ENCODE assay signal across 25 cellular contexts in genomic region chr12:29510591-29511174, GRCh38. TPM values are rescaled to one million over a fixed set of nuclear protein-coding genes. Genes with fewer than 3 reads are reported as not detected.
"Had no signal": no experiment of that assay in that cellular context is flagged by ENCODE, and none has a peak within 500 bp of the region (broad histone marks: within the 10 kb centered on the region; RNA-seq: fewer than 3 reads in every experiment).

No MANE protein-coding gene starts in this region.

- H3K27ac Mint-ChIP-seq: activated B cell treated with CpG ODN at 0.5 μM for 24 hours; activated CD4-positive, alpha-beta T cell treated with anti-CD3 and anti-CD28 coated beads for 36 hours; activated naive CD4-positive, alpha-beta T cell treated with anti-CD3 and anti-CD28 coated beads for 36 hours; activated naive CD8-positive, alpha-beta T cell treated with anti-CD3 and anti-CD28 coated beads, Interleukin-2, amount 10 ng/mL, durations not matched to agents 7 days and 5 days; natural killer cell; progenitor cell of endocrine pancreas had no signal

- H3K9me3 Mint-ChIP-seq: activated B cell treated with CpG ODN at 0.5 μM for 24 hours; activated naive CD4-positive, alpha-beta T cell treated with anti-CD3 and anti-CD28 coated beads for 36 hours; activated naive CD8-positive, alpha-beta T cell treated with anti-CD3 and anti-CD28 coated beads, Interleukin-2, amount 10 ng/mL, durations not matched to agents 7 days and 5 days; natural killer cell had no signal

- H3K27me3 Mint-ChIP-seq: progenitor cell of endocrine pancreas had no signal

- DNase-seq: activated B cell treated with CpG ODN at 0.5 μM for 24 hours; activated CD4-positive, alpha-beta T cell treated with anti-CD3 and anti-CD28 coated beads for 36 hours; activated CD4-positive, alpha-beta T cell treated with anti-CD3 and anti-CD28 coated beads, Interleukin-2, amount 50 U/mL, for 4 hours; activated CD8-positive, alpha-beta memory T cell treated with anti-CD3 and anti-CD28 coated beads, Interleukin-2, amount 50 U/mL, for 48 hours; activated naive CD4-positive, alpha-beta T cell treated with anti-CD3 and anti-CD28 coated beads for 36 hours; activated naive CD8-positive, alpha-beta T cell treated with anti-CD3 and anti-CD28 coated beads, Interleukin-2, amount 10 ng/mL, durations not matched to agents 7 days and 5 days; activated T-cell treated with anti-CD3 and anti-CD28 coated beads, Interleukin-2, amount 50 U/mL, for 48 hours; amniotic stem cell; cerebellar nuclear complex; esophagus squamous epithelium; foreskin keratinocyte; left ventricle myocardium superior; mammary epithelial cell; midbrain; natural killer cell; retina; sigmoid colon; stimulated activated CD4-positive, alpha-beta T cell treated with anti-CD3 and anti-CD28 coated beads, Interleukin-4, amount 100 ng/mL, for 1 hour; stimulated activated naive CD4-positive, alpha-beta T cell treated with Interleukin-2 at 50 U/mL for 16 hours; T1000; upper lobe of right lung had no signal

- H3K4me1 Mint-ChIP-seq: activated B cell treated with CpG ODN at 0.5 μM for 24 hours; activated CD4-positive, alpha-beta T cell treated with anti-CD3 and anti-CD28 coated beads for 36 hours; activated naive CD8-positive, alpha-beta T cell treated with anti-CD3 and anti-CD28 coated beads, Interleukin-2, amount 10 ng/mL, durations not matched to agents 7 days and 5 days; natural killer cell had no signal

- H3K36me3 Mint-ChIP-seq: activated naive CD8-positive, alpha-beta T cell treated with anti-CD3 and anti-CD28 coated beads, Interleukin-2, amount 10 ng/mL, durations not matched to agents 7 days and 5 days; natural killer cell had no signal

- ATAC-seq: activated CD4-positive, alpha-beta T cell treated with anti-CD3 and anti-CD28 coated beads for 36 hours; foreskin keratinocyte; left ventricle myocardium superior; natural killer cell; upper lobe of right lung had no signal

- H3K4me3 Mint-ChIP-seq: activated B cell treated with CpG ODN at 0.5 μM for 24 hours; activated CD4-positive, alpha-beta T cell treated with anti-CD3 and anti-CD28 coated beads for 36 hours; activated naive CD4-positive, alpha-beta T cell treated with anti-CD3 and anti-CD28 coated beads for 36 hours; activated naive CD8-positive, alpha-beta T cell treated with anti-CD3 and anti-CD28 coated beads, Interleukin-2, amount 10 ng/mL, durations not matched to agents 7 days and 5 days; natural killer cell had no signal

RNA-seq across cellular contexts. Expression of gene OVCH1, which starts 13.2 kb away (rescaled TPM):
- total RNA-seq: activated B cell treated with CpG ODN at 0.5 μM for 24 hours; activated CD4-positive, alpha-beta T cell treated with anti-CD3 and anti-CD28 coated beads for 36 hours; activated CD8-positive, alpha-beta memory T cell treated with anti-CD3 and anti-CD28 coated beads for 36 hours; activated naive CD4-positive, alpha-beta T cell treated with anti-CD3 and anti-CD28 coated beads for 36 hours; activated naive CD8-positive, alpha-beta T cell treated with anti-CD3 and anti-CD28 coated beads, Interleukin-2, amount 10 ng/mL, durations not matched to agents 7 days and 5 days; foreskin keratinocyte; glomerular endothelial cell; natural killer cell; T-helper 1 cell treated with Interleukin-12 subunit alpha and Interleukin-12 subunit beta and Interleukin-4 antibody, amounts not matched to agents 30 ng/mL and 1 ng/mL, for 36 hours had no signal
